38 cellular contexts compared by ENCODE assay signal in genomic region chr16:23379707-23380106, GRCh38.
"Had no signal": no experiment of that assay in that cellular context is flagged by ENCODE, and none has a peak within 500 bp of the region (broad histone marks: within the 10 kb centered on the region; RNA-seq: fewer than 3 reads in every experiment).

No MANE protein-coding gene starts in this region.

- H3K4me3 Mint-ChIP-seq: activated B cell treated with CpG ODN at 0.5 μM for 24 hours; activated CD4-positive, alpha-beta memory T cell treated with anti-CD3 and anti-CD28 coated beads for 36 hours; activated CD4-positive, alpha-beta T cell treated with anti-CD3 and anti-CD28 coated beads, Interleukin-2, amount 10 ng/mL, durations not matched to agents 24 days and 14 days; activated CD8-positive, alpha-beta memory T cell treated with anti-CD3 and anti-CD28 coated beads, Interleukin-2, amount 10 ng/mL, durations not matched to agents 7 days and 5 days; activated CD8-positive, alpha-beta T cell treated with anti-CD3 and anti-CD28 coated beads, Interleukin-2, amount 10 ng/mL, durations not matched to agents 7 days and 5 days; activated naive CD4-positive, alpha-beta T cell treated with anti-CD3 and anti-CD28 coated beads for 36 hours; activated naive CD4-positive, alpha-beta T cell treated with anti-CD3 and anti-CD28 coated beads, Interleukin-2, amount 50 U/mL, for 24 hours; activated naive CD8-positive, alpha-beta T cell treated with anti-CD3 and anti-CD28 coated beads for 36 hours; activated naive CD8-positive, alpha-beta T cell treated with anti-CD3 and anti-CD28 coated beads, Interleukin-2, amount 50 U/mL, for 24 hours; activated T-helper 1 cell treated with anti-CD3 and anti-CD28 coated beads, Interleukin-12 subunit alpha, Interleukin-12 subunit beta, Interleukin-2, Interleukin-4 antibody, amounts not matched to agents 30 ng/mL and 10 ng/mL and 1 ng/mL, durations not matched to agents 14 hours and 24 hours and 36 hours; brain; dendritic cell treated with granulocyte-macrophage colony-stimulating factor and Interleukin-4, amounts not matched to agents 40 ng/mL and 50 ng/mL, for 4 days; effector memory CD8-positive, alpha-beta T cell; T-helper 17 cell; T-helper 2 cell treated with Interferon-gamma antibody and Interleukin-4, amounts not matched to agents 5 μg/mL and 100 μg/mL, for 36 hours had no signal

- H3K27me3 Mint-ChIP-seq: activated CD4-positive, alpha-beta memory T cell treated with anti-CD3 and anti-CD28 coated beads for 36 hours; activated CD4-positive, alpha-beta T cell treated with anti-CD3 and anti-CD28 coated beads, Interleukin-2, amount 10 ng/mL, durations not matched to agents 24 days and 14 days; activated CD8-positive, alpha-beta memory T cell treated with anti-CD3 and anti-CD28 coated beads, Interleukin-2, amount 10 ng/mL, durations not matched to agents 7 days and 5 days; activated naive CD4-positive, alpha-beta T cell treated with anti-CD3 and anti-CD28 coated beads, Interleukin-2, amount 50 U/mL, for 24 hours; dendritic cell treated with granulocyte-macrophage colony-stimulating factor and Interleukin-4, amounts not matched to agents 40 ng/mL and 50 ng/mL, for 4 days had no signal

- H3K36me3 Mint-ChIP-seq: activated CD4-positive, alpha-beta memory T cell treated with anti-CD3 and anti-CD28 coated beads for 36 hours; activated CD8-positive, alpha-beta memory T cell treated with anti-CD3 and anti-CD28 coated beads, Interleukin-2, amount 10 ng/mL, durations not matched to agents 7 days and 5 days; activated naive CD4-positive, alpha-beta T cell treated with anti-CD3 and anti-CD28 coated beads, Interleukin-2, amount 50 U/mL, for 24 hours; activated naive CD8-positive, alpha-beta T cell treated with anti-CD3 and anti-CD28 coated beads for 36 hours; brain had no signal

- H3K4me1 ChIP-seq: adrenal gland, ascending aorta, breast epithelium, esophagus muscularis mucosa, foreskin keratinocyte, gastrocnemius medialis had no signal

- H3K9me3 ChIP-seq: adrenal gland, ascending aorta, breast epithelium, esophagus muscularis mucosa, gastrocnemius medialis had no signal

- H3K27me3 ChIP-seq: adrenal gland, ascending aorta, breast epithelium, cardiac muscle cell, esophagus muscularis mucosa, foreskin keratinocyte, gastrocnemius medialis had no signal

- H3K4me3 ChIP-seq: adrenal gland, ascending aorta, breast epithelium, cardiac muscle cell, coronary artery, esophagus muscularis mucosa, gastrocnemius medialis had no signal

- H3K36me3 ChIP-seq: adrenal gland, ascending aorta, breast epithelium, cardiac muscle cell, esophagus muscularis mucosa, gastrocnemius medialis, WERI-Rb-1 had no signal

- H3K4me1 Mint-ChIP-seq: activated B cell treated with CpG ODN at 0.5 μM for 24 hours; activated CD4-positive, alpha-beta T cell treated with anti-CD3 and anti-CD28 coated beads, Interleukin-2, amount 10 ng/mL, durations not matched to agents 24 days and 14 days; activated CD8-positive, alpha-beta memory T cell treated with anti-CD3 and anti-CD28 coated beads, Interleukin-2, amount 10 ng/mL, durations not matched to agents 7 days and 5 days; activated naive CD4-positive, alpha-beta T cell treated with anti-CD3 and anti-CD28 coated beads, Interleukin-2, amount 50 U/mL, for 24 hours; activated naive CD8-positive, alpha-beta T cell treated with anti-CD3 and anti-CD28 coated beads for 36 hours; activated naive CD8-positive, alpha-beta T cell treated with anti-CD3 and anti-CD28 coated beads, Interleukin-2, amount 50 U/mL, for 24 hours; brain; T-helper 17 cell had no signal

- H3K27ac Mint-ChIP-seq: activated B cell treated with CpG ODN at 0.5 μM for 24 hours; activated CD4-positive, alpha-beta memory T cell treated with anti-CD3 and anti-CD28 coated beads for 36 hours; activated CD4-positive, alpha-beta T cell treated with anti-CD3 and anti-CD28 coated beads, Interleukin-2, amount 10 ng/mL, durations not matched to agents 24 days and 14 days; activated CD8-positive, alpha-beta memory T cell treated with anti-CD3 and anti-CD28 coated beads, Interleukin-2, amount 10 ng/mL, durations not matched to agents 7 days and 5 days; activated CD8-positive, alpha-beta T cell treated with anti-CD3 and anti-CD28 coated beads, Interleukin-2, amount 10 ng/mL, durations not matched to agents 7 days and 5 days; activated naive CD4-positive, alpha-beta T cell treated with anti-CD3 and anti-CD28 coated beads for 36 hours; activated naive CD4-positive, alpha-beta T cell treated with anti-CD3 and anti-CD28 coated beads, Interleukin-2, amount 50 U/mL, for 24 hours; activated naive CD8-positive, alpha-beta T cell treated with anti-CD3 and anti-CD28 coated beads for 36 hours; activated naive CD8-positive, alpha-beta T cell treated with anti-CD3 and anti-CD28 coated beads, Interleukin-2, amount 50 U/mL, for 24 hours; activated T-helper 1 cell treated with anti-CD3 and anti-CD28 coated beads, Interleukin-12 subunit alpha, Interleukin-12 subunit beta, Interleukin-2, Interleukin-4 antibody, amounts not matched to agents 30 ng/mL and 10 ng/mL and 1 ng/mL, durations not matched to agents 14 hours and 24 hours and 36 hours; activated T-helper 2 cell treated with anti-CD3 and anti-CD28 coated beads, Interferon-gamma antibody, Interleukin-2, Interleukin-4, amounts not matched to agents 10 μg/mL and 5 μg/mL and 100 μg/mL, durations not matched to agents 14 hours and 24 hours and 36 hours; brain; dendritic cell treated with granulocyte-macrophage colony-stimulating factor and Interleukin-4, amounts not matched to agents 40 ng/mL and 50 ng/mL, for 4 days; effector memory CD8-positive, alpha-beta T cell; T-helper 17 cell; T-helper 2 cell treated with Interferon-gamma antibody and Interleukin-4, amounts not matched to agents 5 μg/mL and 100 μg/mL, for 36 hours had no signal

- H3K9me3 Mint-ChIP-seq: activated B cell treated with CpG ODN at 0.5 μM for 24 hours; activated CD4-positive, alpha-beta memory T cell treated with anti-CD3 and anti-CD28 coated beads for 36 hours; activated CD4-positive, alpha-beta T cell treated with anti-CD3 and anti-CD28 coated beads, Interleukin-2, amount 10 ng/mL, durations not matched to agents 24 days and 14 days; activated naive CD4-positive, alpha-beta T cell treated with anti-CD3 and anti-CD28 coated beads for 36 hours; activated naive CD4-positive, alpha-beta T cell treated with anti-CD3 and anti-CD28 coated beads, Interleukin-2, amount 50 U/mL, for 24 hours; activated naive CD8-positive, alpha-beta T cell treated with anti-CD3 and anti-CD28 coated beads for 36 hours; activated naive CD8-positive, alpha-beta T cell treated with anti-CD3 and anti-CD28 coated beads, Interleukin-2, amount 50 U/mL, for 24 hours; activated T-helper 1 cell treated with anti-CD3 and anti-CD28 coated beads, Interleukin-12 subunit alpha, Interleukin-12 subunit beta, Interleukin-2, Interleukin-4 antibody, amounts not matched to agents 30 ng/mL and 10 ng/mL and 1 ng/mL, durations not matched to agents 14 hours and 24 hours and 36 hours; activated T-helper 2 cell treated with anti-CD3 and anti-CD28 coated beads, Interferon-gamma antibody, Interleukin-2, Interleukin-4, amounts not matched to agents 10 μg/mL and 5 μg/mL and 100 μg/mL, durations not matched to agents 14 hours and 24 hours and 36 hours; brain; dendritic cell treated with granulocyte-macrophage colony-stimulating factor and Interleukin-4, amounts not matched to agents 40 ng/mL and 50 ng/mL, for 4 days; effector memory CD8-positive, alpha-beta T cell; T-helper 2 cell treated with Interferon-gamma antibody and Interleukin-4, amounts not matched to agents 5 μg/mL and 100 μg/mL, for 36 hours had no signal

- H3K27ac ChIP-seq: adrenal gland, ascending aorta, breast epithelium, cardiac muscle cell, coronary artery, esophagus muscularis mucosa, foreskin keratinocyte, gastrocnemius medialis, WERI-Rb-1 had no signal

- ATAC-seq: activated CD4-positive, CD25-positive, alpha-beta regulatory T cell treated with anti-CD3 and anti-CD28 coated beads, Interleukin-2, amount 50 U/mL, for 24 hours; activated CD8-positive, alpha-beta memory T cell treated with anti-CD3 and anti-CD28 coated beads, Interleukin-2, amount 10 ng/mL, durations not matched to agents 7 days and 5 days; activated CD8-positive, alpha-beta T cell treated with anti-CD3 and anti-CD28 coated beads, Interleukin-2, amount 10 ng/mL, durations not matched to agents 7 days and 5 days; activated naive CD8-positive, alpha-beta T cell treated with anti-CD3 and anti-CD28 coated beads, Interleukin-2, amount 50 U/mL, for 24 hours; effector memory CD8-positive, alpha-beta T cell; foreskin keratinocyte; gastrocnemius medialis; T-helper 17 cell had no signal

- DNase-seq: activated B cell treated with CpG ODN at 0.5 μM for 24 hours; activated CD4-positive, alpha-beta memory T cell treated with anti-CD3 and anti-CD28 coated beads for 36 hours; activated CD4-positive, alpha-beta T cell treated with anti-CD3 and anti-CD28 coated beads, Interleukin-2, amount 10 ng/mL, durations not matched to agents 24 days and 14 days; activated CD8-positive, alpha-beta memory T cell treated with anti-CD3 and anti-CD28 coated beads, Interleukin-2, amount 10 ng/mL, durations not matched to agents 7 days and 5 days; activated CD8-positive, alpha-beta memory T cell treated with anti-CD3 and anti-CD28 coated beads, Interleukin-2, amount 50 U/mL, for 4 hours; activated CD8-positive, alpha-beta T cell treated with anti-CD3 and anti-CD28 coated beads, Interleukin-2, amount 10 ng/mL, durations not matched to agents 7 days and 5 days; activated effector memory CD4-positive, alpha-beta T cell treated with anti-CD3 and anti-CD28 coated beads, Interleukin-2, amount 50 U/mL, for 16 hours; activated naive CD4-positive, alpha-beta T cell treated with anti-CD3 and anti-CD28 coated beads for 36 hours; activated naive CD8-positive, alpha-beta T cell treated with anti-CD3 and anti-CD28 coated beads for 36 hours; activated naive CD8-positive, alpha-beta T cell treated with anti-CD3 and anti-CD28 coated beads, Interleukin-2, amount 50 U/mL, for 24 hours; activated T-cell treated with anti-CD3 and anti-CD28 coated beads, Interleukin-2, amount 50 U/mL, for 1 hour; activated T-cell treated with anti-CD3 and anti-CD28 coated beads, Interleukin-2, amount 50 U/mL, for 48 hours; adrenal gland; central memory CD4-positive, alpha-beta T cell; cerebellar nuclear complex; effector CD4-positive, alpha-beta T cell; effector memory CD8-positive, alpha-beta T cell; erythroblast; foreskin keratinocyte; gastrocnemius medialis; glutamatergic neuron; SW 1271; T-helper 1 cell; T-helper 17 cell; T1000; WERI-Rb-1 had no signal
